In the genomic region with DNA sequence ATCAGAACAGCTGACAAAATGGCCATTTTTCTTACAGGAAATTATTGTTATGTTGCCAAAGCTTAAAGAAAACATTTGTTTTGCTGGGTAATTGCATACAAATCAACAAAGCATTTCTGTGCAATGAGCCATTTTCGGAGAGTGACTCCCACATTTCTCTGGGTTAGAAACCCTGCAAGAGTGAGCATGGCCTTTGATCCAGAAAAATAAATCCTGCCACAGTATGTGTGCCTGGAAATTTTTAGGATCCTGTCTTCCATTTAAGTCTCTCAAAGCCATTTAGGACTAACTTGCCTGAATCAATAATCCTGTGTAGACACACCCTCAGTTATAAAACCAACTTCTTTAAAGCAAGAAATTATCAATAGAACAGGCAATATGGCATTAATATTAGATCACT, we compare ENCODE assay signal across 23 cellular contexts. TPM values are rescaled to one million over a fixed set of nuclear protein-coding genes. Genes with fewer than 3 reads are reported as not detected.
"Had no signal": no experiment of that assay in that cellular context is flagged by ENCODE, and none has a peak within 500 bp of the region (broad histone marks: within the 10 kb centered on the region; RNA-seq: fewer than 3 reads in every experiment).

No MANE protein-coding gene starts in this region.

- DNase-seq: dermis blood vessel endothelial cell; effector CD4-positive, alpha-beta T cell; endodermal cell; heart left ventricle; hippocampal formation; left ventricle myocardium superior; mesendoderm; naive B cell; occipital lobe; pancreas; retina; stimulated activated CD4-positive, alpha-beta T cell treated with anti-CD3 and anti-CD28 coated beads, Interleukin-2, amount 100 ng/mL, for 24 hours; stimulated activated naive CD4-positive, alpha-beta T cell treated with Interleukin-2 at 50 U/mL for 16 hours; testis; upper lobe of right lung had no signal

- H3K4me3 ChIP-seq: heart left ventricle, pancreas, skin epidermis, testis, tibial nerve, upper lobe of right lung, vagina had no signal

- H3K27ac ChIP-seq: heart left ventricle, pancreas, skin epidermis, testis, tibial nerve, upper lobe of right lung, vagina had no signal

- ATAC-seq: heart left ventricle, left ventricle myocardium superior, pancreas had no signal

RNA-seq across cellular contexts. Expression of a gene that starts 0.6 kb away (rescaled TPM):
- total RNA-seq: glomerular endothelial cell, heart left ventricle, kidney epithelial cell, left ventricle myocardium superior, lung microvascular endothelial cell, vagina had no signal

RNA-seq across cellular contexts. Expression of a gene that starts 38.6 kb away (rescaled TPM):
- total RNA-seq: dermis blood vessel endothelial cell, endodermal cell, glomerular endothelial cell, heart left ventricle, kidney epithelial cell, left ventricle myocardium superior, lung microvascular endothelial cell, occipital lobe, progenitor cell of endocrine pancreas, sciatic nerve, testis, tibial nerve, upper lobe of right lung, vagina had no signal
